Comparison of ENCODE assay signal across 15 cellular contexts in genomic region chr16:64455275-64455674, GRCh38.
DNase-seq lines count a peak whose midpoint lies in the region; ATAC-seq and TF ChIP-seq lines count a peak whose summit lies in the region.
"Had no signal": no experiment of that assay in that cellular context is flagged by ENCODE, and none has a peak within 500 bp of the region (broad histone marks: within the 10 kb centered on the region; RNA-seq: fewer than 3 reads in every experiment).

No MANE protein-coding gene starts in this region.

- H3K27me3 Mint-ChIP-seq in chondrocyte (ENCODE audit: low read depth), result no peaks in the 10 kb centered on the region

- ATAC-seq in left lung, result peak; percentile 64
- no peak for ATAC-seq in GM19023 (IDR thresholded peaks at IDR 0.05; ENCODE audit: unreplicated experiment)
- ATAC-seq in GM18907 (IDR thresholded peaks at IDR 0.05; ENCODE audit: unreplicated experiment), result no peak
- ATAC-seq: left colon had no signal

- in situ Hi-C loops in GM13976 (cut with MboI; ENCODE audit: low sequenced_read_pairs, unreplicated experiment), result no loop called here

- intact Hi-C loops in left lung (cut with DNase I), result no loop called here

- peak; percentile 9 for DNase-seq in Daoy (ENCODE audit: low read depth)
- DNase-seq in M059J (ENCODE audit: low read depth), result peak; percentile 64
- no peak for DNase-seq in chondrocyte (ENCODE audit: low spot score)
- no peak for DNase-seq in left lung
- no peak for DNase-seq in GM13976 (ENCODE audit: low spot score)
- no peak for DNase-seq in NCI-H510A treated with DMSO at 0.1 percent for 48 hours (lab: John Stamatoyannopoulos, UW)
- DNase-seq: activated CD8-positive, alpha-beta memory T cell treated with anti-CD3 and anti-CD28 coated beads, Interleukin-2, amount 50 U/mL, for 48 hours; amniotic stem cell; left colon; NCI-H1436; nucleus accumbens; stimulated activated CD4-positive, alpha-beta T cell treated with anti-CD3 and anti-CD28 coated beads, Interleukin-4, amount 100 ng/mL, for 24 hours; stomach had no signal

- H3K4me1 ChIP-seq in left lung, result no peaks in the 10 kb centered on the region
- H3K4me1 ChIP-seq: stomach had no signal

- no peak overlapping the region for H3K27ac ChIP-seq in left lung
- H3K27ac ChIP-seq: stomach had no signal

- H3K4me3 ChIP-seq in left lung, result no peak overlapping the region
- H3K4me3 ChIP-seq: stomach had no signal

- H3K36me3 Mint-ChIP-seq in chondrocyte (ENCODE audit: low read depth), result peaks cover 1% of the 10 kb centered on the region

- H3K27me3 ChIP-seq in left lung, result no peaks in the 10 kb centered on the region
- H3K27me3 ChIP-seq: stomach had no signal

- H3K9me3 Mint-ChIP-seq in chondrocyte (ENCODE audit: low read depth), result peaks cover 6% of the 10 kb centered on the region

- TF ChIP-seq CTCF in chondrocyte (IDR thresholded peaks at IDR 0.05) (peak; percentile 85), left lung (IDR thresholded peaks at IDR 0.05) (no peak), GM13976 (IDR thresholded peaks at IDR 0.05; ENCODE audit: borderline replicate concordance, control extremely low read depth, extremely low read depth, insufficient read depth, missing control alignments) (no peak)

- no peak overlapping the region for H3K4me3 Mint-ChIP-seq in chondrocyte (ENCODE audit: unreplicated experiment)

- H3K27ac Mint-ChIP-seq in chondrocyte (ENCODE audit: unreplicated experiment), result no peak overlapping the region

- no peaks in the 10 kb centered on the region for H3K36me3 ChIP-seq in left lung
- H3K36me3 ChIP-seq: stomach had no signal

- no peaks in the 10 kb centered on the region for H3K9me3 ChIP-seq in left lung
- H3K9me3 ChIP-seq: stomach had no signal

- H3K4me1 Mint-ChIP-seq in chondrocyte (ENCODE audit: low read depth), result peaks cover 39% of the 10 kb centered on the region

Comparison
In these comparisons a context has a peak if more than half of its experiments do, and no peak if none do; other contexts are left out.
1. DNase-seq: peak in Daoy (single experiment) and M059J (single experiment); none in chondrocyte (single experiment), left lung (0 of 2), GM13976 (single experiment) and NCI-H510A treated with DMSO at 0.1 percent for 48 hours (single experiment).